ENCODE assay signal across 11 cellular contexts in the genomic region with DNA sequence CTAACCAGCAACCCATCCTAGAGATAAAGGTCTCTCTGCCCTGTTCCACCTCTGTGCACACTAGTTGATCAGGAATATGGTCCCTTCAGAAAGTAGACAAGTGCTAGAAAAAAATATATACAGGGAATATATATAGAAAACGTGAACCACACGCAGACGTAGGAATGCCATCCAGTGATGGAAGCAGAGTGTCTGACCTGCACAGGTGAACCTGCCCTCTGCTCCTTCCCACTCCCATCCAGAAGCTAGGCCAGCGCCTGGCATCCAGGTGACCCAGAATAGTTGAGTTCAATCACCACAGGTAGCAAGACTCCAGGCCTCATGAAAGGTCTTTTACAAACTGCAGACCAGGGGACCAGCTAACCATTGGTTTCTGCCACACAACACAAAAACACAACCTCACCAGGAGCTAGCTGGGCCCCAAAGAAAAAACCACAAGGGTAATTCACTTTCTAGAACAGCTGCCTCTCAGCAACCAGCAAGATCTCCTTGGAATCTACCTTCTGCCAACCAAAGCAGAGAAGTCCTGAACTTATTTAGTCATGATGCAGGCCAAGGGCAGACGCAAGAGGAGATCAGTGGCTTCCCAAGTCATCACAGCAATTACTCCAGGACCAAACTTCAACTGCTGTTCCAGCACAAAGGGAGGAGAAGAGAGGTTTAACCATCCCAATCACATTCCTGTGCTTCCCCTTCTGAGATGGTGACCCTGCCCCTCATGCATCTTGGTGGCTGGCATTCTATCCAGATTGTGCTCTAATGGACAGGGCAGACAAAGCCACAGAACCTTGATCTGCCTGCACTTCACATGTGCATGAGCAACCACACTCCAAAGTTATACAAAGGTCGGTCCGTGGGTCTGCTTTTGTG.
"Had no signal": no experiment of that assay in that cellular context is flagged by ENCODE, and none has a peak within 500 bp of the region (broad histone marks: within the 10 kb centered on the region; RNA-seq: fewer than 3 reads in every experiment).

No MANE protein-coding gene starts in this region.

- H3K27ac ChIP-seq: cardiac muscle cell, left lung, right lobe of liver had no signal

- DNase-seq: activated B cell treated with CpG ODN at 0.5 μM for 24 hours; activated CD4-positive, alpha-beta T cell treated with anti-CD3 and anti-CD28 coated beads for 48 hours; activated naive CD4-positive, alpha-beta T cell treated with anti-CD3 and anti-CD28 coated beads, Interleukin-2, amount 10 ng/mL, durations not matched to agents 7 days and 5 days; hippocampal formation; left lung; right lobe of liver; stimulated activated CD4-positive, alpha-beta T cell treated with anti-CD3 and anti-CD28 coated beads, Interleukin-1b, Interleukin-23, amount 100 ng/mL, for 48 hours; stomach had no signal

- H3K27me3 ChIP-seq: cardiac muscle cell, left lung, right lobe of liver, stomach, testis had no signal

- H3K4me3 ChIP-seq: cardiac muscle cell, left lung, right lobe of liver, stomach, testis had no signal

- H3K36me3 ChIP-seq: left lung had no signal

- FAIRE-seq: keratinocyte had no signal

- H3K9me3 ChIP-seq: left lung, right lobe of liver, stomach, testis had no signal
